In genomic region chr18:4444306-4444705, GRCh38 we compare ENCODE assay signal across 23 cellular contexts. TPM values are rescaled to one million over a fixed set of nuclear protein-coding genes. Genes with fewer than 3 reads are reported as not detected.
DNase-seq lines count a peak whose midpoint lies in the region; ATAC-seq, FAIRE-seq and TF ChIP-seq lines count a peak whose summit lies in the region.
"Had no signal": no experiment of that assay in that cellular context is flagged by ENCODE, and none has a peak within 500 bp of the region (broad histone marks: within the 10 kb centered on the region; RNA-seq: fewer than 3 reads in every experiment).

No MANE protein-coding gene starts in this region.

- H3K27ac Mint-ChIP-seq in Calu3 (ENCODE audit: unreplicated experiment): peak overlapping the region; percentile 46
- H3K27ac Mint-ChIP-seq: IgD-negative memory B cell had no signal

- H3K27me3 Mint-ChIP-seq in Calu3 (ENCODE audit: unreplicated experiment): no peaks in the 10 kb centered on the region
- H3K27me3 Mint-ChIP-seq: IgD-negative memory B cell had no signal

- peak; percentile 100 for ATAC-seq in left colon
- ATAC-seq in foreskin keratinocyte: no peak

- intact Hi-C loops in Calu3 (cut with micrococcal nuclease; ENCODE audit: unreplicated experiment): no loop called here
- intact Hi-C loops in left colon (cut with DNase I, micrococcal nuclease): no loop called here

- H3K4me1 ChIP-seq in foreskin keratinocyte: no peaks in the 10 kb centered on the region
- H3K4me1 ChIP-seq: BE2C had no signal

- no peaks in the 10 kb centered on the region for H3K36me3 Mint-ChIP-seq in Calu3 (ENCODE audit: insufficient read depth, unreplicated experiment)
- H3K36me3 Mint-ChIP-seq: IgD-negative memory B cell had no signal

- no TSS peak for BruUV-seq in Calu3 (replicated peaks; lab: Mats Ljungman, UMichigan)

- TF ChIP-seq CTCF in Calu3 (IDR thresholded peaks at IDR 0.05; ENCODE audit: unreplicated experiment): no peak
- TF ChIP-seq CTCF in foreskin keratinocyte (conservative IDR thresholded peaks at IDR 0.05): no peak

- peak; percentile 9 for FAIRE-seq in urothelium cell line (lab: Jason Lieb, UNC)
- FAIRE-seq: GM12892, HTR-8/SVneo had no signal

- H3K9me3 Mint-ChIP-seq in Calu3 (ENCODE audit: low read depth, unreplicated experiment): no peaks in the 10 kb centered on the region

- H3K27ac ChIP-seq in foreskin keratinocyte: no peak overlapping the region

- H3K27me3 ChIP-seq in foreskin keratinocyte: no peaks in the 10 kb centered on the region
- H3K27me3 ChIP-seq: BE2C had no signal

- H3K4me3 Mint-ChIP-seq in Calu3 (ENCODE audit: low read depth, unreplicated experiment): peak overlapping the region; percentile 23
- H3K4me3 Mint-ChIP-seq: IgD-negative memory B cell had no signal

- peaks cover 11% of the 10 kb centered on the region for H3K4me1 Mint-ChIP-seq in Calu3 (ENCODE audit: low read depth, unreplicated experiment)

- CTCF ChIA-PET in Calu3 (lab: Charles Lee): interaction anchor here (1.0 kb wide), 1 partner anchor 35 kb away, joined by 3 read pairs; no protein-coding TSS in a partner anchor

- no peak for DNase-seq in Calu3
- peak; percentile 57 to 68 for DNase-seq in NCI-H526 (lab: John Stamatoyannopoulos, UW)
- peak in 1 of 2 donors; percentile 6 for DNase-seq in left colon
- no peak for DNase-seq in urothelium cell line (ENCODE audit: low spot score)
- DNase-seq in NCI-H2081 (lab: John Stamatoyannopoulos, UW): no peak
- DNase-seq in activated CD4-positive, CD25-positive, alpha-beta regulatory T cell treated with anti-CD3 and anti-CD28 coated beads, Interleukin-2, amount 50 U/mL, for 72 hours: no peak
- no peak for DNase-seq in foreskin keratinocyte
- DNase-seq: BE2C, DMS 273 treated with DMSO at 0.1 percent for 48 hours, GOT3, HCEC 1CT, MV-4-11, NCI-H1105 treated with DMSO at 0.1 percent for 48 hours, NCI-H2029 treated with DMSO at 0.1 percent for 48 hours, NCI-H2171, NCI-H345, NCI-H524, RPMI8226, SHP77 had no signal

RNA-seq across cellular contexts. Expression of gene DLGAP1, which starts 10.8 kb away (rescaled TPM):
- 3.2 and 9.0 TPM in 2 replicates for total RNA-seq in Calu3 (2022)
- total RNA-seq in left colon: 1 to 10 TPM in 1 of 2 donors, under 1 TPM in 1; 0.95 to 2.2 TPM
- under 0.01 TPM in 1 of 2 replicates, not detected in the other for total RNA-seq in foreskin keratinocyte
- polyA plus RNA-seq in foreskin keratinocyte: not detected in 2 replicates
- total RNA-seq: M059J had no signal
- polyA plus RNA-seq: IgD-negative memory B cell had no signal

Comparison
In these comparisons a context has a peak if more than half of its experiments do, and no peak if none do; other contexts are left out.
1. DNase-seq: peak in NCI-H526 (2 of 2); none in Calu3 (single experiment), urothelium cell line (single experiment), NCI-H2081 (0 of 2), activated CD4-positive, CD25-positive, alpha-beta regulatory T cell treated with anti-CD3 and anti-CD28 coated beads, Interleukin-2, amount 50 U/mL, for 72 hours (single experiment) and foreskin keratinocyte (0 of 2).